ENCODE assay signal across 18 cellular contexts in genomic region chr12:61282790-61283575, GRCh38.
DNase-seq lines count a peak whose midpoint lies in the region; ATAC-seq and TF ChIP-seq lines count a peak whose summit lies in the region.
"Had no signal": no experiment of that assay in that cellular context is flagged by ENCODE, and none has a peak within 500 bp of the region (broad histone marks: within the 10 kb centered on the region; RNA-seq: fewer than 3 reads in every experiment).

No MANE protein-coding gene starts in this region.

- ATAC-seq in GM21619 (IDR thresholded peaks at IDR 0.05; ENCODE audit: unreplicated experiment) = no peak
- no peak for ATAC-seq in HG02885 (IDR thresholded peaks at IDR 0.05; ENCODE audit: poor library complexity, unreplicated experiment)

- DNase-seq in A172 (ENCODE audit: low spot score) = peak; percentile 43
- peak; percentile 65 for DNase-seq in RKO (ENCODE audit: low spot score)
- peak; percentile 93 for DNase-seq in epithelial cell of esophagus (ENCODE audit: low read depth)
- DNase-seq in kidney tubule cell (ENCODE audit: low spot score) = peak; percentile 39
- no peak for DNase-seq in NCI-H82 (lab: John Stamatoyannopoulos, UW)
- no peak for DNase-seq in activated CD4-positive, alpha-beta T cell treated with anti-CD3 and anti-CD28 coated beads for 4 hours
- DNase-seq: CD8-positive, alpha-beta memory T cell; DND-41; IMR-90; Karpas-422; MM.1S; NCI-H1092 treated with DMSO at 0.1 percent for 48 hours; NCI-H2081 treated with DMSO at 0.1 percent for 48 hours; NCI-H510A treated with DMSO at 0.1 percent for 48 hours; Right ventricle myocardium superior had no signal

- no peak overlapping the region for H3K4me3 ChIP-seq in epithelial cell of esophagus (ENCODE audit: low read length)
- H3K4me3 ChIP-seq: BLaER1 treated with 17β-estradiol and CSF1 and Interleukin-3, amounts not matched to agents 10 nM and 100 nM had no signal

- TF ChIP-seq CTCF in epithelial cell of esophagus (IDR thresholded peaks at IDR 0.05; ENCODE audit: insufficient read depth, low read depth, low read length, missing control alignments) = no peak

Comparison
In these comparisons a context has a peak if more than half of its experiments do, and no peak if none do; other contexts are left out.
1. DNase-seq: peak in A172 (single experiment), RKO (single experiment), epithelial cell of esophagus (single experiment) and kidney tubule cell (single experiment); none in NCI-H82 (single experiment) and activated CD4-positive, alpha-beta T cell treated with anti-CD3 and anti-CD28 coated beads for 4 hours (0 of 2).